Comparison of ENCODE assay signal across 8 cellular contexts in the genomic region with DNA sequence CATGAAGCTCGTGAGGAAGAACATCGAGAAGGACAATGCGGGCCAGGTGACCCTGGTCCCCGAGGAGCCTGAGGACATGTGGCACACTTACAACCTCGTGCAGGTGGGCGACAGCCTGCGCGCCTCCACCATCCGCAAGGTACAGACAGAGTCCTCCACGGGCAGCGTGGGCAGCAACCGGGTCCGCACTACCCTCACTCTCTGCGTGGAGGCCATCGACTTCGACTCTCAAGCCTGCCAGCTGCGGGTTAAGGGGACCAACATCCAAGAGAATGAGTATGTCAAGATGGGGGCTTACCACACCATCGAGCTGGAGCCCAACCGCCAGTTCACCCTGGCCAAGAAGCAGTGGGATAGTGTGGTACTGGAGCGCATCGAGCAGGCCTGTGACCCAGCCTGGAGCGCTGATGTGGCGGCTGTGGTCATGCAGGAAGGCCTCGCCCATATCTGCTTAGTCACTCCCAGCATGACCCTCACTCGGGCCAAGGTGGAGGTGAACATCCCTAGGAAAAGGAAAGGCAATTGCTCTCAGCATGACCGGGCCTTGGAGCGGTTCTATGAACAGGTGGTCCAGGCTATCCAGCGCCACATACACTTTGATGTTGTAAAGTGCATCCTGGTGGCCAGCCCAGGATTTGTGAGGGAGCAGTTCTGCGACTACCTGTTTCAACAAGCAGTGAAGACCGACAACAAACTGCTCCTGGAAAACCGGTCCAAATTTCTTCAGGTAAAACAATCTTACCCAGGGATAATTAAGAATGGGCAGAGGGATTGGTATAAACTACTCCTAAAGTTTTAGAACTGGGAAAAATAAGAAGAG. TPM values are rescaled to one million over a fixed set of nuclear protein-coding genes. Genes with fewer than 3 reads are reported as not detected.
DNase-seq lines count a peak whose midpoint lies in the region; ATAC-seq and TF ChIP-seq lines count a peak whose summit lies in the region.

No MANE protein-coding gene starts in this region.

- peak overlapping the region; percentile 90 to 96 for H3K27ac Mint-ChIP-seq in natural killer cell treated with Interleukin-12 subunit alpha and Interleukin-12 subunit beta and Interleukin-15 and Interleukin-18, amount 100 ng/mL, for 72 hours

- H3K27me3 ChIP-seq in BLaER1 = no peaks in the 10 kb centered on the region
- H3K27me3 ChIP-seq in Panc1 (ENCODE audit: control insufficient read depth, insufficient read depth, low read length) = no peaks in the 10 kb centered on the region

- in situ Hi-C loops in Panc1 (cut with HindIII; ENCODE audit: low pct_unique_long_range_greater_than_20kb, low sequenced_read_pairs) = no loop called here

- peak overlapping the region; percentile 93 for H3K4me3 Mint-ChIP-seq in natural killer cell treated with Interleukin-12 subunit alpha and Interleukin-12 subunit beta and Interleukin-15 and Interleukin-18, amount 100 ng/mL, for 72 hours

- H3K4me2 ChIP-seq in BLaER1 = peak overlapping the region; percentile 95

- no peaks in the 10 kb centered on the region for H3K9me3 Mint-ChIP-seq in natural killer cell treated with Interleukin-12 subunit alpha and Interleukin-12 subunit beta and Interleukin-15 and Interleukin-18, amount 100 ng/mL, for 72 hours

- H3K4me1 Mint-ChIP-seq in natural killer cell treated with Interleukin-12 subunit alpha and Interleukin-12 subunit beta and Interleukin-15 and Interleukin-18, amount 100 ng/mL, for 72 hours (ENCODE audit: low read depth in 2 of 2) = peaks cover 54 to 71% of the 10 kb centered on the region in 2 donors

- peaks cover 9% of the 10 kb centered on the region; the same call in 1 of the 2 replicates for H3K36me3 ChIP-seq in BLaER1
- H3K36me3 ChIP-seq in Panc1 (ENCODE audit: control insufficient read depth, insufficient read depth, low read length) = peaks cover 23% of the 10 kb centered on the region

- no TSS peak for BruUV-seq in Panc1 (replicated peaks; lab: Mats Ljungman, UMichigan)

- peak; percentile 46 for DNase-seq in Panc1 (ENCODE audit: low read depth, low spot score)
- peak; percentile 17 for DNase-seq in activated gamma-delta T cell (lab: John Stamatoyannopoulos, UW)
- DNase-seq in fibroblast of the aortic adventitia (ENCODE audit: low read depth) = peak; percentile 64
- peak; percentile 74 for DNase-seq in natural killer cell treated with Interleukin-12 subunit alpha and Interleukin-12 subunit beta and Interleukin-15 and Interleukin-18, amount 100 ng/mL, for 72 hours (ENCODE audit: low spot score)

- intact Hi-C loops in Panc1 (cut with micrococcal nuclease; ENCODE audit: unreplicated experiment) = no loop called here

- H3K9ac ChIP-seq in BLaER1 = peak overlapping the region; percentile 81

- peaks cover 0 to 5% of the 10 kb centered on the region in 2 donors for H3K27me3 Mint-ChIP-seq in natural killer cell treated with Interleukin-12 subunit alpha and Interleukin-12 subunit beta and Interleukin-15 and Interleukin-18, amount 100 ng/mL, for 72 hours

- CTCF ChIA-PET in Panc1 (lab: Charles Lee) = interaction anchor here (2.1 kb wide), 1 partner anchor 115 kb away, joined by 7 read pairs; no protein-coding TSS in a partner anchor

- H4K20me1 ChIP-seq in BLaER1 = peaks cover 43% of the 10 kb centered on the region

- H3K4me1 ChIP-seq in BLaER1 = peaks cover 44% of the 10 kb centered on the region
- peaks cover 28% of the 10 kb centered on the region for H3K4me1 ChIP-seq in Panc1 (ENCODE audit: control insufficient read depth, insufficient read depth, low read length)

- peaks cover 24% of the 10 kb centered on the region for H3K36me3 Mint-ChIP-seq in natural killer cell treated with Interleukin-12 subunit alpha and Interleukin-12 subunit beta and Interleukin-15 and Interleukin-18, amount 100 ng/mL, for 72 hours

- TF ChIP-seq CTCF in Panc1 (IDR thresholded peaks at IDR 0.05) = no peak
- TF ChIP-seq CTCF in fibroblast of the aortic adventitia (IDR thresholded peaks at IDR 0.05; ENCODE audit: insufficient read depth, low read length) = peak; percentile 23

- H3K27ac ChIP-seq in BLaER1 (peak overlapping the region; percentile 82), Panc1 (ENCODE audit: low read length) (peak overlapping the region; percentile 86), temporal lobe (ENCODE audit: low read depth, low read length) (peak overlapping the region; percentile 79)

- ATAC-seq in GM19025 (IDR thresholded peaks at IDR 0.05; ENCODE audit: low read depth, unreplicated experiment) = peak; percentile 27
- peak; percentile 35 for ATAC-seq in HG03159 (IDR thresholded peaks at IDR 0.05; ENCODE audit: unreplicated experiment)
- ATAC-seq in Panc1 = peak; percentile 78
- peak; percentile 80 to 89 for ATAC-seq in natural killer cell treated with Interleukin-12 subunit alpha and Interleukin-12 subunit beta and Interleukin-15 and Interleukin-18, amount 100 ng/mL, for 72 hours

- POLR2A ChIA-PET in Panc1 (lab: Charles Lee) = no interaction called here

- H3K4me3 ChIP-seq in BLaER1 = peak overlapping the region; percentile 85
- peak overlapping the region; percentile 73 to 94 for H3K4me3 ChIP-seq in Panc1 (ENCODE audit: low read depth in 2 of 2, low read length in 2 of 2)
- peak overlapping the region; percentile 91 for H3K4me3 ChIP-seq in fibroblast of the aortic adventitia (ENCODE audit: low read depth, low read length)

- H3K9me3 ChIP-seq in BLaER1 (no peaks in the 10 kb centered on the region), Panc1 (ENCODE audit: control insufficient read depth, insufficient read depth, low read depth, low read length) (no peaks in the 10 kb centered on the region)

RNA-seq across cellular contexts. Expression of gene ITGA1, which starts 12.9 kb away (rescaled TPM):
- 1.6 TPM for total RNA-seq in Panc1 (2021; ENCODE audit: unreplicated experiment)
- 0.06 TPM for polyA plus RNA-seq in Panc1 (2012; ENCODE audit: insufficient read length)
- 4.2 and 26.7 TPM in 2 replicates for total RNA-seq in fibroblast of the aortic adventitia (ENCODE audit: low replicate concordance)
- 100 to 1,000 TPM; 129 to 136 TPM for total RNA-seq in natural killer cell treated with Interleukin-12 subunit alpha and Interleukin-12 subunit beta and Interleukin-15 and Interleukin-18, amount 100 ng/mL, for 72 hours
- total RNA-seq in temporal lobe = 5.2 TPM

RNA-seq across cellular contexts. Expression of gene PELO, which starts 12.9 kb away (rescaled TPM):
- total RNA-seq in Panc1 (2021; ENCODE audit: unreplicated experiment) (12.4 TPM), fibroblast of the aortic adventitia (ENCODE audit: low replicate concordance) (9.2 and 18.9 TPM in 2 replicates), temporal lobe (19.9 TPM)
- 9.4 TPM for polyA plus RNA-seq in Panc1 (2012; ENCODE audit: insufficient read length)
- total RNA-seq in natural killer cell treated with Interleukin-12 subunit alpha and Interleukin-12 subunit beta and Interleukin-15 and Interleukin-18, amount 100 ng/mL, for 72 hours = 100 to 1,000 TPM in 1 of 2 donors, 10 to 100 TPM in 1; 71.4 to 122 TPM

Comparison
In these comparisons a context has a peak if more than half of its experiments do, and no peak if none do; other contexts are left out.
1. Peak in every context shown above with its lines: DNase-seq, ATAC-seq, H3K4me3 ChIP-seq and H3K27ac ChIP-seq.
2. ATAC-seq: peak in every context shown above with its lines; median percentile 84 in natural killer cell treated with Interleukin-12 subunit alpha and Interleukin-12 subunit beta and Interleukin-15 and Interleukin-18, amount 100 ng/mL, for 72 hours; 78 in Panc1; 35 in HG03159; 27 in GM19025.
3. DNase-seq: peak in every context shown above with its lines; median percentile 74 in natural killer cell treated with Interleukin-12 subunit alpha and Interleukin-12 subunit beta and Interleukin-15 and Interleukin-18, amount 100 ng/mL, for 72 hours; 64 in fibroblast of the aortic adventitia; 46 in Panc1; 17 in activated gamma-delta T cell.